8 cellular contexts compared by ENCODE assay signal in the genomic region with DNA sequence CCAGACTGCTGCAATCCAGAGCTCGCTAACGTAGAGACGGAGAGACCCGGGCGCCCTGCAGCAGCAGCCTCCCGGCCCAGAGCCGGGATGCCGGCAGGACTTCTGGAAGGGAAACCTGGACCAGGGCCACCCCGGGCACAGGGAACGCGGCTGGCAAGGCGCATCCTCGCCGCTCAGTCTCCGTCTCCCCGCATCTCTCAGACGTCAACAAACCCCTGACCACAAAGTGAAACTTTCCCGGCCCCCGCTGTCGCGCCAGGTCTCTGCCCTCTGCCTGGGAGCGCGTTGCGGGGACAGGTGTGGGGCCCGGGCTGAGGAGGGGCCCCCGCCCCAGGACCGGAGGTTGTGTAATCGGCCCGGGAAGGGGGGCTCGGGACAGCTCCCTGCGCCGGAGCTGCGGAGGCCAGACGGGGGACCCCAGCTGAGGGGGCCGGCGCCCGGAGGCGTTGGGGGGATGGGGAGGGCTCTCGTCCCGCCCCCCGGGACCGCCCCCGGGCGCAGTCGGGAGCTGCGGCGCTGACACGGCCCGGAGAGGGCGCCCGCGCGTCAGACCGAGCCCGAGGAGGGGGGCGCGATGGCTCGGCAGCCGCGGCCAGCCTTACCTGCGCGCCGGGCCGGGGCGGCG.
DNase-seq lines count a peak whose midpoint lies in the region; ATAC-seq and TF ChIP-seq lines count a peak whose summit lies in the region.

No MANE protein-coding gene starts in this region.

- no peaks in the 10 kb centered on the region for H3K27me3 ChIP-seq in heart right ventricle
- no peaks in the 10 kb centered on the region for H3K27me3 ChIP-seq in trophoblast cell (ENCODE audit: insufficient read depth, low read length)

- peak overlapping the region; percentile 45 for H3K14ac ChIP-seq in trophoblast cell (ENCODE audit: low read length)

- no peak overlapping the region for H3K4ac ChIP-seq in trophoblast cell (ENCODE audit: low read depth, low read length)

- H3K36me3 ChIP-seq in heart right ventricle (no peaks in the 10 kb centered on the region), trophoblast cell (ENCODE audit: control insufficient read depth in 1 of 2, insufficient read depth in 2 of 2, low read length in 2 of 2) (no peaks in the 10 kb centered on the region)

- H3K4me1 Mint-ChIP-seq in activated naive CD8-positive, alpha-beta T cell treated with anti-CD3 and anti-CD28 coated beads for 36 hours, result peaks cover 25% of the 10 kb centered on the region

- no peaks in the 10 kb centered on the region for H3K27me3 Mint-ChIP-seq in activated naive CD8-positive, alpha-beta T cell treated with anti-CD3 and anti-CD28 coated beads for 36 hours

- TF ChIP-seq CTCF in heart right ventricle (IDR thresholded peaks at IDR 0.05), result peak in 8 of 9 donors; percentile 18 to 64 (median 50)

- no peak overlapping the region for H4K91ac ChIP-seq in trophoblast cell (ENCODE audit: low read depth, low read length)

- H3K9me3 Mint-ChIP-seq in activated naive CD8-positive, alpha-beta T cell treated with anti-CD3 and anti-CD28 coated beads for 36 hours, result no peaks in the 10 kb centered on the region

- H2AFZ ChIP-seq in trophoblast cell (ENCODE audit: insufficient read depth, low read length, poor library complexity), result peak overlapping the region; percentile 75

- H3K4me1 ChIP-seq in heart right ventricle (peaks cover 0 to 20% (median 12%) of the 10 kb centered on the region in 9 donors), trophoblast cell (ENCODE audit: control insufficient read depth in 1 of 2, insufficient read depth in 2 of 2, low read length in 2 of 2) (peaks cover 3 to 8% of the 10 kb centered on the region in 2 experiments)

- H2AK5ac ChIP-seq in trophoblast cell (ENCODE audit: low read length), result no peak overlapping the region

- H3K4me3 ChIP-seq in heart right ventricle, result peak overlapping the region; percentile 81 to 99 (median 96)
- H3K4me3 ChIP-seq in trophoblast cell (ENCODE audit: low read depth, low read length), result peak overlapping the region; percentile 80

- peak overlapping the region; percentile 53 for H4K8ac ChIP-seq in trophoblast cell (ENCODE audit: low read depth, low read length)

- peak overlapping the region; percentile 22 for H3K18ac ChIP-seq in trophoblast cell (ENCODE audit: low read length)

- no peak overlapping the region for H2BK12ac ChIP-seq in trophoblast cell (ENCODE audit: low read length)

- H2BK120ac ChIP-seq in trophoblast cell (ENCODE audit: insufficient read depth, low read length, poor library complexity), result no peak overlapping the region

- H3K27ac Mint-ChIP-seq in activated naive CD8-positive, alpha-beta T cell treated with anti-CD3 and anti-CD28 coated beads for 36 hours, result no peak overlapping the region

- intact Hi-C loops in heart right ventricle (cut with DNase I), result loop anchor here in 6 of 10 donors (5.0 to 10.0 kb wide), 7 partner anchors 118 to 461 kb away; a partner anchor contains a TSS

- peaks cover 2% of the 10 kb centered on the region for H3K79me1 ChIP-seq in trophoblast cell (ENCODE audit: low read length)

- ATAC-seq in GM19328 (IDR thresholded peaks at IDR 0.05; ENCODE audit: unreplicated experiment), result peak; percentile 71
- peak; percentile 77 for ATAC-seq in HG03354 (IDR thresholded peaks at IDR 0.05; ENCODE audit: poor library complexity, severe bottlenecking, unreplicated experiment)
- peak; percentile 71 to 86 (median 77) for ATAC-seq in heart right ventricle

- peak overlapping the region; percentile 44 for H2BK5ac ChIP-seq in trophoblast cell (ENCODE audit: low read depth, low read length, poor library complexity)

- H3K23ac ChIP-seq in trophoblast cell (ENCODE audit: low read length), result no peak overlapping the region

- peak overlapping the region; percentile 29 to 91 (median 84) for H3K27ac ChIP-seq in heart right ventricle
- H3K27ac ChIP-seq in trophoblast cell (ENCODE audit: low read depth, low read length), result no peak overlapping the region

- DNase-seq in DMS53 (lab: John Stamatoyannopoulos, UW), result peak; percentile 96
- DNase-seq in NCI-H526 (lab: John Stamatoyannopoulos, UW), result peak; percentile 56 to 90
- DNase-seq in activated naive CD8-positive, alpha-beta T cell treated with anti-CD3 and anti-CD28 coated beads for 36 hours, result no peak
- DNase-seq in heart right ventricle, result peak; percentile 58 to 59
- peak; percentile 32 to 67 for DNase-seq in trophoblast cell
- no peak for DNase-seq in foreskin melanocyte

- H3K4me3 Mint-ChIP-seq in activated naive CD8-positive, alpha-beta T cell treated with anti-CD3 and anti-CD28 coated beads for 36 hours, result peak overlapping the region; percentile 79

- H4K12ac ChIP-seq in trophoblast cell (ENCODE audit: low read depth, low read length), result no peak overlapping the region

- peaks cover 2% of the 10 kb centered on the region for H3K79me2 ChIP-seq in trophoblast cell (ENCODE audit: control insufficient read depth, insufficient read depth, low read length, poor library complexity)

- peak overlapping the region; percentile 98 for H3K4me2 ChIP-seq in trophoblast cell (ENCODE audit: low read length)

- H3K9ac ChIP-seq in trophoblast cell (ENCODE audit: low read length), result no peak overlapping the region

- H3K9me3 ChIP-seq in heart right ventricle (no peaks in the 10 kb centered on the region), trophoblast cell (ENCODE audit: insufficient read depth, low read depth, low read length) (no peaks in the 10 kb centered on the region)

- 1% methylated on average over 47 to 66 of the region's 66 CpGs for WGBS in heart right ventricle, 2 donors
- WGBS in trophoblast cell (ENCODE audit: extremely low coverage, insufficient coverage, insufficient read length), result no CpG with 5 or more reads among the region's 66 CpGs

- no peaks in the 10 kb centered on the region for H3K36me3 Mint-ChIP-seq in activated naive CD8-positive, alpha-beta T cell treated with anti-CD3 and anti-CD28 coated beads for 36 hours

Comparison
In these comparisons a context has a peak if more than half of its experiments do, and no peak if none do; other contexts are left out.
1. DNase-seq: peak in DMS53 (single experiment), NCI-H526 (2 of 2), heart right ventricle (2 of 2) and trophoblast cell (2 of 2); none in activated naive CD8-positive, alpha-beta T cell treated with anti-CD3 and anti-CD28 coated beads for 36 hours (single experiment) and foreskin melanocyte (single experiment).
2. Peak in every context shown above with its lines, with median percentiles within 50 percentile points of each other: ATAC-seq.